22 cellular contexts compared by ENCODE assay signal in the genomic region with DNA sequence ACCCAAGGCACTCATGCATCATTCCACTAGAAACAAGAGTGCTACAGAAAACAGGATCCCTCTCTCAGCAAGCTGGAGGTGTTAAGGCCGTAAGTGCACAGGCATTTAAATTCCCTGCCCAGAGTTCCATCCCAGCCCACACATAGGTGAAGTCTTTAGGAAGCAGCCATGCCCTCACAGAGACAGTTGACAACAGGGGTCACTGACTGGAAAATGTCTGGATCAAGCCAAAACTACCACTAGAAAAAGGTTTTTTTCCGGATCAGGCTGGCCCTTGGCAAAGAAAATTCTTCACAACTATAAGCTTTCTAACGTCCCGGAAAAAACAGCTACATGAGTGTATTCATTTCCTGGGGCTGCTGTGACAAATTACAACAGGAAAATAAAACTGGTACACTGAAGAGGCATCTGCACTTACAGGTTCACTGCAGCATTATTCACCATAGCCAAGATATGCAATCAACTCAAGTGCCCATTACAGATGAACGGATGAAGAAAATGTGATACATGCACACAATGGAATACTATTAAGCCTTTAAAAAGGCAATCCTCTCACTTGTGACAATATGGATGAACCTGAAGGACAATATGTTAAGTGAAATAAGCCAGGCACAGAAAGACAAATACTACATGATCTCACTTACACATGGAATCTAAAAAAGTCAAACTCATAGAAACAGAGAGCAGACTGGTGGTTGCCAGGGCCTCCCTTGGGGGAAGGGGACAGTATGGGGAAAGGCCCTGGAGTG. TPM values are rescaled to one million over a fixed set of nuclear protein-coding genes. Genes with fewer than 3 reads are reported as not detected.
DNase-seq lines count a peak whose midpoint lies in the region; ATAC-seq and TF ChIP-seq lines count a peak whose summit lies in the region.
"Had no signal": no experiment of that assay in that cellular context is flagged by ENCODE, and none has a peak within 500 bp of the region (broad histone marks: within the 10 kb centered on the region; RNA-seq: fewer than 3 reads in every experiment).

No MANE protein-coding gene starts in this region.

- H3K9me3 Mint-ChIP-seq in MCF 10A (ENCODE audit: unreplicated experiment) (no peaks in the 10 kb centered on the region), nephron progenitor cell (peaks cover 16% of the 10 kb centered on the region)
- peaks cover 0 to 4% of the 10 kb centered on the region in 2 donors for H3K9me3 Mint-ChIP-seq in stimulated activated naive B cell treated with anti-CD40 and anti-IgM and Interleukin-4, amounts not matched to agents 10 μg/mL and 1 μg/mL and 100 μg/mL, for 72 hours
- H3K9me3 Mint-ChIP-seq: CD4-positive, alpha-beta T cell; GM23338 had no signal

- no peak overlapping the region for H3K27ac ChIP-seq in breast epithelium
- H3K27ac ChIP-seq: A549; BLaER1 treated with 17β-estradiol and CSF1 and Interleukin-3, amounts not matched to agents 10 nM and 100 nM had no signal

- intact Hi-C loops in MCF 10A (cut with micrococcal nuclease): no loop called here
- intact Hi-C loops in breast epithelium (cut with DNase I; ENCODE audit: low total_unique reads): no loop called here

- TF ChIP-seq CTCF in MCF 10A (IDR thresholded peaks at IDR 0.05; ENCODE audit: unreplicated experiment) (no peak), breast epithelium (IDR thresholded peaks at IDR 0.05) (no peak), nephron progenitor cell (IDR thresholded peaks at IDR 0.05) (no peak)

- H3K4me1 Mint-ChIP-seq in MCF 10A (ENCODE audit: insufficient read depth, unreplicated experiment) (no peaks in the 10 kb centered on the region), nephron progenitor cell (no peaks in the 10 kb centered on the region)
- peaks cover 10 to 14% of the 10 kb centered on the region in 2 donors for H3K4me1 Mint-ChIP-seq in stimulated activated naive B cell treated with anti-CD40 and anti-IgM and Interleukin-4, amounts not matched to agents 10 μg/mL and 1 μg/mL and 100 μg/mL, for 72 hours
- H3K4me1 Mint-ChIP-seq: CD14-positive monocyte, GM23338 had no signal

- no peak overlapping the region for H3K4me3 ChIP-seq in breast epithelium
- H3K4me3 ChIP-seq: A549; BLaER1 treated with 17β-estradiol and CSF1 and Interleukin-3, amounts not matched to agents 10 nM and 100 nM; GM12878; GM23338; HAP-1 had no signal

- H3K27me3 Mint-ChIP-seq in MCF 10A (ENCODE audit: insufficient read depth, unreplicated experiment) (no peaks in the 10 kb centered on the region), nephron progenitor cell (ENCODE audit: low read depth, poor library complexity) (no peaks in the 10 kb centered on the region)
- no peaks in the 10 kb centered on the region for H3K27me3 Mint-ChIP-seq in stimulated activated naive B cell treated with anti-CD40 and anti-IgM and Interleukin-4, amounts not matched to agents 10 μg/mL and 1 μg/mL and 100 μg/mL, for 72 hours
- H3K27me3 Mint-ChIP-seq: CD4-positive, alpha-beta T cell; CD8-positive, alpha-beta memory T cell had no signal

- H3K27me3 ChIP-seq in breast epithelium: no peaks in the 10 kb centered on the region
- H3K27me3 ChIP-seq: BE2C; BLaER1 treated with 17β-estradiol and CSF1 and Interleukin-3, amounts not matched to agents 10 nM and 100 nM had no signal

- no peak for DNase-seq in MCF 10A (ENCODE audit: unreplicated experiment)
- DNase-seq in breast epithelium (ENCODE audit: low spot score in 2 of 2): no peak
- DNase-seq in dermis blood vessel endothelial cell: peak; percentile 54
- no peak for DNase-seq in stimulated activated naive B cell treated with anti-CD40 and anti-IgM and Interleukin-4, amounts not matched to agents 10 μg/mL and 1 μg/mL and 100 μg/mL, for 72 hours
- DNase-seq in nephron progenitor cell: no peak
- DNase-seq: 8988T; ACHN; AML-193; BE2C; CD4-positive, alpha-beta T cell; CD8-positive, alpha-beta memory T cell; DMS 273 treated with DMSO at 0.1 percent for 48 hours; DMS79; EL; GDM1 had no signal

- no TSS peak for BruUV-seq in MCF 10A (replicated peaks; lab: Mats Ljungman, UMichigan)

- no peaks in the 10 kb centered on the region for H3K4me1 ChIP-seq in breast epithelium
- H3K4me1 ChIP-seq: BE2C; BLaER1 treated with 17β-estradiol and CSF1 and Interleukin-3, amounts not matched to agents 10 nM and 100 nM had no signal

- ATAC-seq in stimulated activated naive B cell treated with anti-CD40 and anti-IgM and Interleukin-4, amounts not matched to agents 10 μg/mL and 1 μg/mL and 100 μg/mL, for 72 hours (replicated peaks): peak; percentile 36 to 67
- no peak for ATAC-seq in GM21723 (IDR thresholded peaks at IDR 0.05; ENCODE audit: unreplicated experiment)
- ATAC-seq: A549, GM12878, GM23338 had no signal

- H3K4me3 Mint-ChIP-seq in MCF 10A (ENCODE audit: unreplicated experiment): no peak overlapping the region
- peak overlapping the region in 1 of 2 donors; percentile 18 for H3K4me3 Mint-ChIP-seq in stimulated activated naive B cell treated with anti-CD40 and anti-IgM and Interleukin-4, amounts not matched to agents 10 μg/mL and 1 μg/mL and 100 μg/mL, for 72 hours
- H3K4me3 Mint-ChIP-seq in nephron progenitor cell: no peak overlapping the region
- H3K4me3 Mint-ChIP-seq: CD14-positive monocyte; CD4-positive, alpha-beta T cell; CD8-positive, alpha-beta memory T cell; GM23338 had no signal

- no peaks in the 10 kb centered on the region for H3K9me3 ChIP-seq in breast epithelium
- H3K9me3 ChIP-seq: A549; BE2C; BLaER1 treated with 17β-estradiol and CSF1 and Interleukin-3, amounts not matched to agents 10 nM and 100 nM; HAP-1 had no signal

- CTCF ChIA-PET in MCF 10A (lab: Yijun Ruan, JAX): no interaction called here

- H3K36me3 ChIP-seq in breast epithelium: no peaks in the 10 kb centered on the region
- H3K36me3 ChIP-seq: BE2C, HAP-1 had no signal

- H3K36me3 Mint-ChIP-seq in MCF 10A (ENCODE audit: insufficient read depth, unreplicated experiment) (peaks cover 51% of the 10 kb centered on the region), nephron progenitor cell (ENCODE audit: low read depth) (peaks cover 82% of the 10 kb centered on the region)
- H3K36me3 Mint-ChIP-seq in stimulated activated naive B cell treated with anti-CD40 and anti-IgM and Interleukin-4, amounts not matched to agents 10 μg/mL and 1 μg/mL and 100 μg/mL, for 72 hours: peaks cover 30 to 54% of the 10 kb centered on the region in 2 donors

- H3K27ac Mint-ChIP-seq in MCF 10A (ENCODE audit: low read depth, unreplicated experiment): peak overlapping the region; percentile 49
- H3K27ac Mint-ChIP-seq in stimulated activated naive B cell treated with anti-CD40 and anti-IgM and Interleukin-4, amounts not matched to agents 10 μg/mL and 1 μg/mL and 100 μg/mL, for 72 hours: no peak overlapping the region
- no peak overlapping the region for H3K27ac Mint-ChIP-seq in nephron progenitor cell
- H3K27ac Mint-ChIP-seq: CD4-positive, alpha-beta T cell; CD8-positive, alpha-beta memory T cell; GM23338 had no signal

- no peak for TF ChIP-seq POLR2A in breast epithelium (IDR thresholded peaks at IDR 0.05)

- POLR2A ChIA-PET in MCF 10A (lab: Yijun Ruan, JAX): interaction anchor here (0.7 kb wide), 1 partner anchor 33 kb away, joined by 3 read pairs; no protein-coding TSS in a partner anchor

RNA-seq across cellular contexts. Expression of a gene that starts 52.5 kb away (rescaled TPM):
- 23.4 and 28.6 TPM in 2 replicates for total RNA-seq in MCF 10A (2022)
- 10 to 100 TPM; 33.1 to 39.0 (median 33.2) TPM for total RNA-seq in breast epithelium
- total RNA-seq in dermis blood vessel endothelial cell: 34.9 and 36.9 TPM in 2 replicates
